In the genomic region with DNA sequence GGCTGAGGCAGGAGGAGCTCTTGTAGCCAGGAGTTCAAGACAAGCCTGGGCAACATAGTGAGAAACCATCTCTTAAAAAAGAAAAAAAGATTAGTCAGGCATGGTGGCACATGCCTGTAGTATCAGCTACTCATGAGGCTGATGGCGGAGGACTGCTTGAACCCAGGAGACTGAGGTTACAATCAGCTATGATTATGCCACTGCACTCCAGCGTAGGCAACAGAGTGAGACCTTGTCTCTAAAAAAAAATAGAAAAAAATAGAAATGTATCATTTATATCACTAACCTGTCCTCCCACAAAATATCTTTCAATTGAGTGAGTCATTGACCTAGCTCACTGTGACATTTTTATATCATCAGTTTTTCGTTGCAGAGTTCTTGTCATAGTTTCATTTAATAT, we compare ENCODE assay signal across 20 cellular contexts.
"Had no signal": no experiment of that assay in that cellular context is flagged by ENCODE, and none has a peak within 500 bp of the region (broad histone marks: within the 10 kb centered on the region; RNA-seq: fewer than 3 reads in every experiment).

No MANE protein-coding gene starts in this region.

- H3K4me3 Mint-ChIP-seq: endodermal cell, memory B cell, mesothelial cell of epicardium, natural killer cell, neural crest cell, type B pancreatic cell had no signal

- H3K27ac Mint-ChIP-seq: endodermal cell, memory B cell, mesothelial cell of epicardium, natural killer cell, type B pancreatic cell had no signal

- H3K27me3 Mint-ChIP-seq: type B pancreatic cell had no signal

- ATAC-seq: foreskin keratinocyte, left cardiac atrium, lower lobe of right lung, natural killer cell, right cardiac atrium had no signal

- H3K9me3 Mint-ChIP-seq: endodermal cell, memory B cell, mesothelial cell of epicardium, natural killer cell, neural crest cell, type B pancreatic cell had no signal

- H3K4me1 Mint-ChIP-seq: endodermal cell had no signal

- H3K36me3 Mint-ChIP-seq: memory B cell, natural killer cell had no signal

- DNase-seq: effector CD4-positive, alpha-beta T cell; endodermal cell; erythroblast; foreskin keratinocyte; kidney; left cardiac atrium; left ventricle myocardium inferior; lower lobe of right lung; natural killer cell; posterior cingulate gyrus; right cardiac atrium; small intestine; stimulated activated CD4-positive, alpha-beta T cell treated with anti-CD3 and anti-CD28 coated beads, Interleukin-12 subunit alpha, Interleukin-12 subunit beta, amount 100 ng/mL, for 4 hours; stimulated activated CD4-positive, alpha-beta T cell treated with anti-CD3 and anti-CD28 coated beads, Interleukin-4, amount 100 ng/mL, for 4 hours; stimulated activated naive CD4-positive, alpha-beta T cell; thyroid gland had no signal
